In genomic region chr9:35511453-35511852, GRCh38 we compare ENCODE assay signal across 12 cellular contexts. TPM values are rescaled to one million over a fixed set of nuclear protein-coding genes. Genes with fewer than 3 reads are reported as not detected.
DNase-seq lines count a peak whose midpoint lies in the region; ATAC-seq and TF ChIP-seq lines count a peak whose summit lies in the region.
"Had no signal": no experiment of that assay in that cellular context is flagged by ENCODE, and none has a peak within 500 bp of the region (broad histone marks: within the 10 kb centered on the region; RNA-seq: fewer than 3 reads in every experiment).

No MANE protein-coding gene starts in this region.

- no peaks in the 10 kb centered on the region for H3K9me3 ChIP-seq in adrenal gland (replicated peaks in 1 of 3)
- no peaks in the 10 kb centered on the region for H3K9me3 ChIP-seq in right cardiac atrium (ENCODE audit: control insufficient read depth, low read length)
- no peaks in the 10 kb centered on the region for H3K9me3 ChIP-seq in trophoblast cell (ENCODE audit: insufficient read depth, low read depth, low read length)
- no peaks in the 10 kb centered on the region for H3K9me3 ChIP-seq in upper lobe of right lung

- H3K36me3 ChIP-seq in adrenal gland (replicated peaks in 1 of 2) = no peaks in the 10 kb centered on the region
- H3K36me3 ChIP-seq in trophoblast cell (ENCODE audit: control insufficient read depth in 1 of 2, insufficient read depth in 2 of 2, low read length in 2 of 2) = no peaks in the 10 kb centered on the region
- no peaks in the 10 kb centered on the region for H3K36me3 ChIP-seq in upper lobe of right lung

- no peak overlapping the region for H3K9ac ChIP-seq in trophoblast cell (ENCODE audit: low read length)

- no peak overlapping the region for H3K4ac ChIP-seq in trophoblast cell (ENCODE audit: low read depth, low read length)

- no peak overlapping the region for H3K18ac ChIP-seq in trophoblast cell (ENCODE audit: low read length)

- no peak for TF ChIP-seq CTCF in adrenal gland (IDR thresholded peaks at IDR 0.05)
- TF ChIP-seq CTCF in upper lobe of right lung (IDR thresholded peaks at IDR 0.05) = no peak

- no peak overlapping the region for H4K91ac ChIP-seq in trophoblast cell (ENCODE audit: low read depth, low read length)

- DNase-seq in adrenal gland = no peak
- no peak for DNase-seq in right cardiac atrium
- DNase-seq in trophoblast cell = no peak
- no peak for DNase-seq in upper lobe of right lung
- no peak for DNase-seq in NCI-H345 (lab: John Stamatoyannopoulos, UW)
- no peak for DNase-seq in germinal center (ENCODE audit: low spot score)
- no peak for DNase-seq in glomerular visceral epithelial cell (ENCODE audit: extremely low spot score)
- DNase-seq: activated B cell treated with CpG ODN at 0.5 μM for 24 hours; natural killer cell; NCI-H1048; NCI-H69; stimulated activated naive CD4-positive, alpha-beta T cell had no signal

- H3K27ac ChIP-seq in adrenal gland (peak overlapping the region; percentile 54 to 87 (median 71)), right cardiac atrium (ENCODE audit: low read length) (peak overlapping the region; percentile 84), trophoblast cell (ENCODE audit: low read depth, low read length) (peak overlapping the region; percentile 92), upper lobe of right lung (peak overlapping the region; percentile 65)

- H2BK12ac ChIP-seq in trophoblast cell (ENCODE audit: low read length) = no peak overlapping the region

- no peaks in the 10 kb centered on the region for H3K27me3 ChIP-seq in adrenal gland
- no peaks in the 10 kb centered on the region for H3K27me3 ChIP-seq in right cardiac atrium (ENCODE audit: control insufficient read depth, insufficient read depth)
- H3K27me3 ChIP-seq in trophoblast cell (ENCODE audit: insufficient read depth, low read length) = no peaks in the 10 kb centered on the region
- no peaks in the 10 kb centered on the region for H3K27me3 ChIP-seq in upper lobe of right lung

- no peak overlapping the region for H4K12ac ChIP-seq in trophoblast cell (ENCODE audit: low read depth, low read length)

- H3K79me1 ChIP-seq in trophoblast cell (ENCODE audit: low read length) = peaks cover 5% of the 10 kb centered on the region

- H2BK5ac ChIP-seq in trophoblast cell (ENCODE audit: low read depth, low read length, poor library complexity) = no peak overlapping the region

- no peak overlapping the region for H4K8ac ChIP-seq in trophoblast cell (ENCODE audit: low read depth, low read length)

- no peak for TF ChIP-seq POLR2A in adrenal gland (IDR thresholded peaks at IDR 0.05)

- no peak overlapping the region for H3K23ac ChIP-seq in trophoblast cell (ENCODE audit: low read length)

- H3K4me1 ChIP-seq in adrenal gland (replicated peaks in 1 of 2) (peaks cover 19 to 31% of the 10 kb centered on the region in 2 donors), right cardiac atrium (ENCODE audit: control insufficient read depth, insufficient read depth, low read length) (peaks cover 10% of the 10 kb centered on the region), trophoblast cell (ENCODE audit: control insufficient read depth in 1 of 2, insufficient read depth in 2 of 2, low read length in 2 of 2) (peaks cover 7 to 12% of the 10 kb centered on the region in 2 experiments), upper lobe of right lung (peaks cover 22% of the 10 kb centered on the region)

- H2AFZ ChIP-seq in trophoblast cell (ENCODE audit: insufficient read depth, low read length, poor library complexity) = no peak overlapping the region

- ATAC-seq in right cardiac atrium (no peak), upper lobe of right lung (no peak)
- ATAC-seq: natural killer cell had no signal

- no peaks in the 10 kb centered on the region for H3K79me2 ChIP-seq in trophoblast cell (ENCODE audit: control insufficient read depth, insufficient read depth, low read length, poor library complexity)

- WGBS in adrenal gland, 4 donors = 42 to 78% (median 57%) methylated on average over 1 of the region's 1 CpG
- 28% methylated on average over 1 of the region's 1 CpG for WGBS in right cardiac atrium
- no CpG with 5 or more reads among the region's 1 CpG for WGBS in trophoblast cell (ENCODE audit: extremely low coverage, insufficient coverage, insufficient read length)

- no peak overlapping the region for H3K14ac ChIP-seq in trophoblast cell (ENCODE audit: low read length)

- no peak overlapping the region for H2BK120ac ChIP-seq in trophoblast cell (ENCODE audit: insufficient read depth, low read length, poor library complexity)

- H2AK5ac ChIP-seq in trophoblast cell (ENCODE audit: low read length) = no peak overlapping the region

- H3K4me3 ChIP-seq in adrenal gland (no peak overlapping the region), right cardiac atrium (ENCODE audit: low read length) (no peak overlapping the region), trophoblast cell (ENCODE audit: low read depth, low read length) (no peak overlapping the region), upper lobe of right lung (no peak overlapping the region)

- H3K4me2 ChIP-seq in trophoblast cell (ENCODE audit: low read length) = no peak overlapping the region

- intact Hi-C loops in adrenal gland (cut with DNase I) (no loop called here), right cardiac atrium (cut with DNase I) (loop anchor here in 1 of 4 donors (2.0 kb wide), 1 partner anchor 21 kb away; the partner anchor contains the start of gene RUSC2), upper lobe of right lung (cut with DNase I) (no loop called here)

RNA-seq across cellular contexts. Expression of gene RUSC2, which starts 21.5 kb away (rescaled TPM):
- total RNA-seq in adrenal gland = 10 to 100 TPM; 13.4 to 42.0 (median 31.2) TPM
- 10 to 100 TPM; 14.6 to 66.8 (median 40.6) TPM for polyA plus RNA-seq in adrenal gland
- 10 to 100 TPM; 30.7 to 41.4 (median 35.5) TPM for total RNA-seq in right cardiac atrium
- 23.6 TPM for polyA plus RNA-seq in right cardiac atrium
- 8.5 and 9.1 TPM in 2 replicates for polyA plus RNA-seq in trophoblast cell (2013)
- 31.5 TPM for total RNA-seq in upper lobe of right lung
